ENCODE assay signal across 38 cellular contexts in genomic region chrX:21873063-21873785, GRCh38. TPM values are rescaled to one million over a fixed set of nuclear protein-coding genes. Genes with fewer than 3 reads are reported as not detected.
DNase-seq lines count a peak whose midpoint lies in the region; ATAC-seq, FAIRE-seq and TF ChIP-seq lines count a peak whose summit lies in the region.
"Had no signal": no experiment of that assay in that cellular context is flagged by ENCODE, and none has a peak within 500 bp of the region (broad histone marks: within the 10 kb centered on the region; RNA-seq: fewer than 3 reads in every experiment).

No MANE protein-coding gene starts in this region.

- TF ChIP-seq POLR2A in uterus (IDR thresholded peaks at IDR 0.05), result no peak

- no peaks in the 10 kb centered on the region for H3K27me3 ChIP-seq in astrocyte (ENCODE audit: insufficient read depth, low read length)
- no peaks in the 10 kb centered on the region for H3K27me3 ChIP-seq in trophoblast cell (ENCODE audit: insufficient read depth, low read length)
- H3K27me3 ChIP-seq in uterus, result no peaks in the 10 kb centered on the region
- H3K27me3 ChIP-seq: right atrium auricular region, thyroid gland had no signal

- no CpG with 5 or more reads among the region's 4 CpGs for WGBS in trophoblast cell (ENCODE audit: extremely low coverage, insufficient coverage, insufficient read length)

- FAIRE-seq in GM18507 (lab: Jason Lieb, UNC) (peak; percentile 58), astrocyte (lab: Jason Lieb, UNC) (peak; percentile 90)
- FAIRE-seq: frontal cortex, GM12878, RCC 7860 had no signal

- H3K27ac ChIP-seq in astrocyte (ENCODE audit: low read depth, low read length), result no peak overlapping the region
- no peak overlapping the region for H3K27ac ChIP-seq in trophoblast cell (ENCODE audit: low read depth, low read length)
- H3K27ac ChIP-seq in uterus, result no peak overlapping the region
- H3K27ac ChIP-seq: breast epithelium, heart right ventricle, lower lobe of right lung, pancreas, right atrium auricular region, thyroid gland had no signal

- H2BK120ac ChIP-seq in trophoblast cell (ENCODE audit: insufficient read depth, low read length, poor library complexity), result no peak overlapping the region

- in situ Hi-C loops in GM13977 (cut with MboI; ENCODE audit: low pct_unique_long_range_greater_than_20kb, low sequenced_read_pairs, unreplicated experiment), result no loop called here

- peaks cover 4% of the 10 kb centered on the region for H3K4me1 Mint-ChIP-seq in astrocyte (ENCODE audit: low read depth, unreplicated experiment)
- H3K4me1 Mint-ChIP-seq: activated CD4-positive, alpha-beta memory T cell treated with anti-CD3 and anti-CD28 coated beads, Interleukin-2, amount 10 ng/mL, durations not matched to agents 7 days and 5 days; B cell; CD4-positive, alpha-beta memory T cell; stimulated activated naive CD8-positive, alpha-beta T cell treated with anti-CD3 and anti-CD28 coated beads, Interleukin-15, amount 100 ng/mL, for 72 hours had no signal

- no peak overlapping the region for H4K91ac ChIP-seq in trophoblast cell (ENCODE audit: low read depth, low read length)

- H3K79me2 ChIP-seq in astrocyte (ENCODE audit: insufficient read depth, low read length) (no peaks in the 10 kb centered on the region), trophoblast cell (ENCODE audit: control insufficient read depth, insufficient read depth, low read length, poor library complexity) (no peaks in the 10 kb centered on the region)

- H3K18ac ChIP-seq in trophoblast cell (ENCODE audit: low read length), result no peak overlapping the region

- no peak overlapping the region for H2BK12ac ChIP-seq in trophoblast cell (ENCODE audit: low read length)

- H2BK5ac ChIP-seq in trophoblast cell (ENCODE audit: low read depth, low read length, poor library complexity), result no peak overlapping the region

- TF ChIP-seq CTCF in astrocyte (IDR thresholded peaks at IDR 0.05; ENCODE audit: insufficient read depth, low read depth, low read length) (no peak), fibroblast of pulmonary artery (IDR thresholded peaks at IDR 0.05; ENCODE audit: low read length, missing control alignments) (no peak), uterus (IDR thresholded peaks at IDR 0.05) (no peak), GM13977 (IDR thresholded peaks at IDR 0.05; ENCODE audit: extremely low read depth, insufficient read depth, missing control alignments) (no peak)

- no peaks in the 10 kb centered on the region for H3K9me3 ChIP-seq in astrocyte (ENCODE audit: insufficient read depth, low read depth, low read length)
- no peaks in the 10 kb centered on the region for H3K9me3 ChIP-seq in trophoblast cell (ENCODE audit: insufficient read depth, low read depth, low read length)
- no peaks in the 10 kb centered on the region for H3K9me3 ChIP-seq in uterus
- H3K9me3 ChIP-seq: breast epithelium, heart right ventricle, lower lobe of right lung, mucosa of descending colon, pancreas, right atrium auricular region, thyroid gland had no signal

- no peaks in the 10 kb centered on the region for H3K27me3 Mint-ChIP-seq in astrocyte (ENCODE audit: low read depth, unreplicated experiment)
- H3K27me3 Mint-ChIP-seq: activated CD4-positive, alpha-beta memory T cell treated with anti-CD3 and anti-CD28 coated beads, Interleukin-2, amount 10 ng/mL, durations not matched to agents 7 days and 5 days; B cell; CD4-positive, alpha-beta memory T cell; effector memory CD8-positive, alpha-beta T cell; stimulated activated naive CD8-positive, alpha-beta T cell treated with anti-CD3 and anti-CD28 coated beads, Interleukin-15, amount 100 ng/mL, for 72 hours had no signal

- no peak for ATAC-seq in HG03378 (IDR thresholded peaks at IDR 0.05; ENCODE audit: unreplicated experiment)
- ATAC-seq: effector memory CD8-positive, alpha-beta T cell; GM12878; heart right ventricle; lower lobe of right lung; natural killer cell; pancreas; stimulated activated naive CD8-positive, alpha-beta T cell treated with anti-CD3 and anti-CD28 coated beads, Interleukin-15, amount 100 ng/mL, for 72 hours had no signal

- H3K9ac ChIP-seq in astrocyte (ENCODE audit: low read length), result no peak overlapping the region
- no peak overlapping the region for H3K9ac ChIP-seq in trophoblast cell (ENCODE audit: low read length)

- H3K14ac ChIP-seq in trophoblast cell (ENCODE audit: low read length), result no peak overlapping the region

- DNase-seq in GM18507 (ENCODE audit: extremely low spot score, insufficient read length, low read depth), result no peak
- peak; percentile 11 for DNase-seq in astrocyte (ENCODE audit: low read depth)
- peak; percentile 26 for DNase-seq in fibroblast of pulmonary artery (ENCODE audit: low read depth)
- DNase-seq in trophoblast cell, result peak; percentile 46 to 73
- no peak for DNase-seq in NCI-H526 treated with DMSO at 0.1 percent for 48 hours (lab: John Stamatoyannopoulos, UW)
- DNase-seq in uterus, result no peak
- DNase-seq in GM13977 (ENCODE audit: low spot score), result no peak
- DNase-seq: activated CD4-positive, alpha-beta memory T cell treated with anti-CD3 and anti-CD28 coated beads, Interleukin-2, amount 10 ng/mL, durations not matched to agents 7 days and 5 days; activated CD4-positive, alpha-beta T cell treated with anti-CD3 and anti-CD28 coated beads for 1 hour; activated CD8-positive, alpha-beta memory T cell treated with anti-CD3 and anti-CD28 coated beads, Interleukin-2, amount 50 U/mL, for 4 hours; activated naive CD4-positive, alpha-beta T cell treated with anti-CD3 and anti-CD28 coated beads, Interleukin-2, amount 50 U/mL, for 16 hours; amygdala; CD4-positive, alpha-beta memory T cell; cortex of kidney; effector memory CD8-positive, alpha-beta T cell; EL; erythroblast; HCEC 1CT; heart right ventricle; lower lobe of right lung; mucosa of descending colon; natural killer cell; NCI-H1417 treated with DMSO at 0.1 percent for 48 hours; NCI-H2081; NCI-H226; NCI-H774; pancreas; SIG-M5; stimulated activated CD4-positive, alpha-beta T cell treated with anti-CD3 and anti-CD28 coated beads, Interleukin-2, amount 100 ng/mL, for 48 hours; stimulated activated naive CD8-positive, alpha-beta T cell treated with anti-CD3 and anti-CD28 coated beads, Interleukin-15, amount 100 ng/mL, for 72 hours; thyroid gland had no signal

- H2AFZ ChIP-seq in astrocyte (ENCODE audit: low read depth, low read length), result no peak overlapping the region
- H2AFZ ChIP-seq in trophoblast cell (ENCODE audit: insufficient read depth, low read length, poor library complexity), result no peak overlapping the region

- no peak overlapping the region for H3K4me3 Mint-ChIP-seq in astrocyte (ENCODE audit: unreplicated experiment)
- H3K4me3 Mint-ChIP-seq: activated CD4-positive, alpha-beta memory T cell treated with anti-CD3 and anti-CD28 coated beads, Interleukin-2, amount 10 ng/mL, durations not matched to agents 7 days and 5 days; B cell; CD4-positive, alpha-beta memory T cell; effector memory CD8-positive, alpha-beta T cell; natural killer cell; stimulated activated naive CD8-positive, alpha-beta T cell treated with anti-CD3 and anti-CD28 coated beads, Interleukin-15, amount 100 ng/mL, for 72 hours had no signal

- H3K4me2 ChIP-seq in astrocyte (ENCODE audit: low read length), result no peak overlapping the region
- no peak overlapping the region for H3K4me2 ChIP-seq in trophoblast cell (ENCODE audit: low read length)

- H2AK5ac ChIP-seq in trophoblast cell (ENCODE audit: low read length), result no peak overlapping the region

- H3K36me3 ChIP-seq in astrocyte (ENCODE audit: insufficient read depth, low read length) (no peaks in the 10 kb centered on the region), trophoblast cell (ENCODE audit: control insufficient read depth in 1 of 2, insufficient read depth in 2 of 2, low read length in 2 of 2) (no peaks in the 10 kb centered on the region), uterus (no peaks in the 10 kb centered on the region)
- H3K36me3 ChIP-seq: breast epithelium, pancreas, right atrium auricular region, thyroid gland had no signal

- H3K4ac ChIP-seq in trophoblast cell (ENCODE audit: low read depth, low read length), result no peak overlapping the region

- H3K4me1 ChIP-seq in astrocyte (ENCODE audit: insufficient read depth, low read length) (no peaks in the 10 kb centered on the region), trophoblast cell (ENCODE audit: control insufficient read depth in 1 of 2, insufficient read depth in 2 of 2, low read length in 2 of 2) (no peaks in the 10 kb centered on the region), uterus (no peaks in the 10 kb centered on the region)
- H3K4me1 ChIP-seq: breast epithelium, lower lobe of right lung, pancreas, right atrium auricular region, thyroid gland had no signal

- no peak overlapping the region for H3K4me3 ChIP-seq in astrocyte (ENCODE audit: insufficient read depth, low read depth, low read length)
- no peak overlapping the region for H3K4me3 ChIP-seq in fibroblast of pulmonary artery (replicated peaks; ENCODE audit: low read depth, low read length)
- H3K4me3 ChIP-seq in trophoblast cell (ENCODE audit: low read depth, low read length), result no peak overlapping the region
- no peak overlapping the region for H3K4me3 ChIP-seq in uterus
- H3K4me3 ChIP-seq: breast epithelium, GM12878, heart right ventricle, lower lobe of right lung, mucosa of descending colon, pancreas, right atrium auricular region, thyroid gland had no signal

- H4K20me1 ChIP-seq in astrocyte (ENCODE audit: insufficient read depth, low read length), result no peaks in the 10 kb centered on the region

- no peak overlapping the region for H4K8ac ChIP-seq in trophoblast cell (ENCODE audit: low read depth, low read length)

- H3K79me1 ChIP-seq in trophoblast cell (ENCODE audit: low read length), result no peaks in the 10 kb centered on the region

- no peak overlapping the region for H3K23ac ChIP-seq in trophoblast cell (ENCODE audit: low read length)

- intact Hi-C loops in uterus (cut with DNase I; ENCODE audit: low total_unique reads), result no loop called here

- no peak overlapping the region for H4K12ac ChIP-seq in trophoblast cell (ENCODE audit: low read depth, low read length)

- H3K9me3 Mint-ChIP-seq in astrocyte (ENCODE audit: unreplicated experiment), result no peaks in the 10 kb centered on the region
- H3K9me3 Mint-ChIP-seq: activated CD4-positive, alpha-beta memory T cell treated with anti-CD3 and anti-CD28 coated beads, Interleukin-2, amount 10 ng/mL, durations not matched to agents 7 days and 5 days; CD4-positive, alpha-beta memory T cell; effector memory CD8-positive, alpha-beta T cell; natural killer cell; stimulated activated naive CD8-positive, alpha-beta T cell treated with anti-CD3 and anti-CD28 coated beads, Interleukin-15, amount 100 ng/mL, for 72 hours had no signal

- no peak overlapping the region for H3K27ac Mint-ChIP-seq in astrocyte (ENCODE audit: unreplicated experiment)
- H3K27ac Mint-ChIP-seq: activated CD4-positive, alpha-beta memory T cell treated with anti-CD3 and anti-CD28 coated beads, Interleukin-2, amount 10 ng/mL, durations not matched to agents 7 days and 5 days; B cell; CD4-positive, alpha-beta memory T cell; effector memory CD8-positive, alpha-beta T cell; natural killer cell had no signal

- no peaks in the 10 kb centered on the region for H3K36me3 Mint-ChIP-seq in astrocyte (ENCODE audit: low read depth, unreplicated experiment)
- H3K36me3 Mint-ChIP-seq: natural killer cell had no signal

RNA-seq across cellular contexts. Expression of gene YY2, which starts 17.4 kb away (rescaled TPM):
- total RNA-seq in astrocyte (2.0 and 3.4 TPM in 2 replicates), uterus (1 to 10 TPM in 2 of 4 donors, under 1 TPM in 1, not detected in 1; 0.26 to 4.4 (median 3.7) TPM)
- polyA plus RNA-seq in trophoblast cell (2013), result 0.67 and 0.79 TPM in 2 replicates

RNA-seq across cellular contexts. Expression of gene MBTPS2, which starts 33.8 kb away (rescaled TPM):
- 18.8 and 19.8 TPM in 2 replicates for total RNA-seq in astrocyte
- 7.5 and 7.7 TPM in 2 replicates for polyA plus RNA-seq in trophoblast cell (2013)
- total RNA-seq in uterus, result 10 to 100 TPM in 2 of 4 donors, 1 to 10 TPM in 2; 1.8 to 24.5 (median 12.9) TPM

Comparison
In these comparisons a context has a peak if more than half of its experiments do, and no peak if none do; other contexts are left out.
1. DNase-seq: peak in astrocyte (single experiment), fibroblast of pulmonary artery (single experiment) and trophoblast cell (2 of 2); none in GM18507 (single experiment), NCI-H526 treated with DMSO at 0.1 percent for 48 hours (single experiment), uterus (0 of 2) and GM13977 (single experiment).